27 cellular contexts compared by ENCODE assay signal in genomic region chr5:107849118-107849517, GRCh38.
"Had no signal": no experiment of that assay in that cellular context is flagged by ENCODE, and none has a peak within 500 bp of the region (broad histone marks: within the 10 kb centered on the region; RNA-seq: fewer than 3 reads in every experiment).

No MANE protein-coding gene starts in this region.

- FAIRE-seq: colon, endometrium, frontal cortex had no signal

- H3K27ac Mint-ChIP-seq: dendritic cell treated with granulocyte-macrophage colony-stimulating factor and Interleukin-4, amounts not matched to agents 40 ng/mL and 50 ng/mL, for 4 days; endodermal cell had no signal

- H3K27me3 ChIP-seq: colonic mucosa, esophagus muscularis mucosa, esophagus squamous epithelium, gastrocnemius medialis, gastroesophageal sphincter, heart left ventricle, heart right ventricle had no signal

- H3K36me3 ChIP-seq: colonic mucosa, esophagus muscularis mucosa, esophagus squamous epithelium, gastrocnemius medialis, gastroesophageal sphincter, heart left ventricle, heart right ventricle had no signal

- H3K27ac ChIP-seq: colonic mucosa, coronary artery, dorsolateral prefrontal cortex, epithelial cell of prostate, esophagus muscularis mucosa, esophagus squamous epithelium, foreskin keratinocyte, gastrocnemius medialis, gastroesophageal sphincter, heart left ventricle, heart right ventricle had no signal

- H3K9me3 Mint-ChIP-seq: dendritic cell treated with granulocyte-macrophage colony-stimulating factor and Interleukin-4, amounts not matched to agents 40 ng/mL and 50 ng/mL, for 4 days; endodermal cell had no signal

- H3K27me3 Mint-ChIP-seq: dendritic cell treated with granulocyte-macrophage colony-stimulating factor and Interleukin-4, amounts not matched to agents 40 ng/mL and 50 ng/mL, for 4 days had no signal

- DNase-seq: colonic mucosa; cortex of kidney; dermis blood vessel endothelial cell; dorsolateral prefrontal cortex; effector CD4-positive, alpha-beta T cell; effector CD8-positive, alpha-beta T cell; effector memory CD4-positive, alpha-beta T cell; endodermal cell; erythroblast; esophagus squamous epithelium; foreskin fibroblast; foreskin keratinocyte; foreskin melanocyte; gastrocnemius medialis; glutamatergic neuron; head of caudate nucleus; heart left ventricle; heart right ventricle had no signal

- H3K4me3 ChIP-seq: colonic mucosa, coronary artery, dorsolateral prefrontal cortex, esophagus muscularis mucosa, esophagus squamous epithelium, gastrocnemius medialis, gastroesophageal sphincter, heart left ventricle, heart right ventricle had no signal

- H3K4me1 ChIP-seq: colonic mucosa, esophagus muscularis mucosa, esophagus squamous epithelium, foreskin keratinocyte, gastrocnemius medialis, gastroesophageal sphincter, heart left ventricle, heart right ventricle had no signal

- H3K4me3 Mint-ChIP-seq: dendritic cell treated with granulocyte-macrophage colony-stimulating factor and Interleukin-4, amounts not matched to agents 40 ng/mL and 50 ng/mL, for 4 days; endodermal cell had no signal

- ATAC-seq: esophagus mucosa, foreskin keratinocyte, gastrocnemius medialis, gastroesophageal sphincter, heart left ventricle, heart right ventricle had no signal

- H3K4me1 Mint-ChIP-seq: endodermal cell had no signal

- H3K9me3 ChIP-seq: colonic mucosa, esophagus squamous epithelium, gastrocnemius medialis had no signal
